ENCODE assay signal across 13 cellular contexts in the genomic region with DNA sequence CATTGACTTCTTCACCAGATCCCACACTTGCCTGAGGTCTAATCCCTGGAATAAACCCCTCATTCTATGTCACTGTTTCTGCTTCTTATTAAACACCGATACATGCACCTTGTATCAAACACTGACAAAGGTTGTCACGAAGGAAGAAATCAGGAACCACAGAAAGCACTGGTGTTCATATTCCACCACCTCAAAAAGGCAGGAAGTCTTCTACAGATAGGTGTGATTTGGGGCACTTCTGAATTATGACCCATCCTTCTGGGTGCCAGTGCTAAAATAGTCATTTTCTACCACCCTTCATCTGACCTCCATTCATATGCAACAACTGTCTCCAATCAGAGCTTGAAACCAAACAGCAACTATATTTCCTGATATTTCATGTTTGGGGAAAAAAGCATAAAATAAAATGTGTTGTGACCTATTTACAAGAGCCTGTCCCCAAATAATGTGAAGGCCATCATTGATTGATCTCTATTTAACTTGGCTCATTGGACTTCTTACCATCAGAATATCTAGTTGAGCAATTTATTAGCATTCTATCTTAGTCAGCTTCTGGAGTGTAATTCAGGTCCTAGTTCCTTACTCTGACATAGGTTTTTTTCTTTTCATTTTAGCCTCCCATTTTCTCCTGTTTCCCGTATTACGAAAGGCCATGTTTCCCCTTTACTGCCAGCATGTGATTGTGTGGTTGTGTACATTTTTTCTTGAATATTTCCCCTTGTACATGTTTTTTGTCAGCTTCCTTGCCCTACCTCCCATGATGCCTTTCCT. TPM values are rescaled to one million over a fixed set of nuclear protein-coding genes. Genes with fewer than 3 reads are reported as not detected.
DNase-seq lines count a peak whose midpoint lies in the region; ATAC-seq and TF ChIP-seq lines count a peak whose summit lies in the region.
"Had no signal": no experiment of that assay in that cellular context is flagged by ENCODE, and none has a peak within 500 bp of the region (broad histone marks: within the 10 kb centered on the region; RNA-seq: fewer than 3 reads in every experiment).

No MANE protein-coding gene starts in this region.

- TF ChIP-seq POLR2A in GM18505 (IDR thresholded peaks at IDR 0.05; ENCODE audit: borderline replicate concordance, extremely low read depth, insufficient read depth, insufficient read length) = peak; percentile 17

- intact Hi-C loops in sciatic nerve (cut with DNase I) = no loop called here

- peak; percentile 83 for DNase-seq in NOMO-1 treated with DMSO at 0.1 percent for 48 hours (lab: John Stamatoyannopoulos, UW; ENCODE audit: unreplicated experiment)
- DNase-seq in effector memory CD8-positive, alpha-beta T cell = no peak
- no peak for DNase-seq in sciatic nerve (ENCODE audit: low spot score)
- DNase-seq in foreskin melanocyte = no peak
- no peak for DNase-seq in central memory CD4-positive, alpha-beta T cell
- no peak for DNase-seq in NCI-H146 treated with DMSO at 0.1 percent for 48 hours (lab: John Stamatoyannopoulos, UW; ENCODE audit: unreplicated experiment)
- DNase-seq: C1 segment of cervical spinal cord, glutamatergic neuron, GOT3, NCI-H1105 treated with DMSO at 0.1 percent for 48 hours, SK-N-SH had no signal

- ATAC-seq in GM18505 (IDR thresholded peaks at IDR 0.05; ENCODE audit: unreplicated experiment) (no peak), sciatic nerve (peak; percentile 45), GM18498 (IDR thresholded peaks at IDR 0.05; ENCODE audit: unreplicated experiment) (no peak)
- ATAC-seq in effector memory CD8-positive, alpha-beta T cell (replicated peaks) = peak; percentile 80

- peak overlapping the region; percentile 19 to 80 for H3K27ac Mint-ChIP-seq in effector memory CD8-positive, alpha-beta T cell

- no peaks in the 10 kb centered on the region for H3K9me3 Mint-ChIP-seq in effector memory CD8-positive, alpha-beta T cell

- peaks cover 26% of the 10 kb centered on the region for H3K36me3 Mint-ChIP-seq in effector memory CD8-positive, alpha-beta T cell (ENCODE audit: insufficient read depth)

- no peaks in the 10 kb centered on the region for H3K27me3 Mint-ChIP-seq in effector memory CD8-positive, alpha-beta T cell

- H3K4me3 Mint-ChIP-seq in effector memory CD8-positive, alpha-beta T cell = peak overlapping the region in 1 of 2 donors; percentile 20

- peaks cover 11% of the 10 kb centered on the region in 2 donors for H3K4me1 Mint-ChIP-seq in effector memory CD8-positive, alpha-beta T cell (ENCODE audit: low read depth in 2 of 2)

RNA-seq across cellular contexts. Expression of a gene that starts 43.1 kb away (rescaled TPM):
- 4.7 TPM for total RNA-seq in sciatic nerve

Comparison
In these comparisons a context has a peak if more than half of its experiments do, and no peak if none do; other contexts are left out.
1. ATAC-seq: peak in effector memory CD8-positive, alpha-beta T cell (single experiment) and sciatic nerve (single experiment); none in GM18505 (single experiment) and GM18498 (single experiment).